In the genomic region with DNA sequence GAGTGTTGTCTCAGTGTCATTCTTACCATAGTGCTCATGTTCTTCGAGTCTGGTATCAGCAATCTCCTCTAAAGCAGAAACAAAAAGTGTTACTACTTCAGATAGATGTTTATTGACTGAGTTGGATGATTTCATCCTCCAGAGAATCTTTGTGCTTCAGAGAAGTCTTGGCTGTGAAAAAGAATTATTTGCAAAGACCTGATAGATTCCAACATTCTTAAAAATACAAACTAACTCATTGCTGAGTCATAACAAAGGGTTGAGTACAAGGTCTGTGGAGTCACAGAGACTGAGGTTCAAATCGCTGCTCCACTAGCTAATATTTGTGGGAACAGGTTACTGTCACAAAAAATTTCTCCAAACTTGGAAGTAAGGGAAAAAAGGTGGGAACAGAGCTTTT, we compare ENCODE assay signal across 19 cellular contexts. TPM values are rescaled to one million over a fixed set of nuclear protein-coding genes. Genes with fewer than 3 reads are reported as not detected.
A peak's percentile ranks its signal among the peaks of the same experiment; 100 is the strongest.
DNase-seq lines count a peak whose midpoint lies in the region; ATAC-seq and TF ChIP-seq lines count a peak whose summit lies in the region.
"Had no signal": no experiment of that assay in that cellular context is flagged by ENCODE, and none has a peak within 500 bp of the region (broad histone marks: within the 10 kb centered on the region; RNA-seq: fewer than 3 reads in every experiment).

No MANE protein-coding gene starts in this region.

- H3K27me3 ChIP-seq in mesendoderm (ENCODE audit: insufficient read depth, low read length, poor library complexity), result no peaks in the 10 kb centered on the region
- H3K27me3 ChIP-seq: adrenal gland, BLaER1, left lung, vagina had no signal

- no peak overlapping the region for H3K4me2 ChIP-seq in mesendoderm (ENCODE audit: low read length)
- H3K4me2 ChIP-seq: BLaER1 had no signal

- intact Hi-C loops in left cardiac atrium (cut with DNase I), result no loop called here

- no peak overlapping the region for H2BK5ac ChIP-seq in mesendoderm (ENCODE audit: low read length)

- no peak overlapping the region for H4K5ac ChIP-seq in mesendoderm (ENCODE audit: low read length)

- H3K36me3 Mint-ChIP-seq in chondrocyte (ENCODE audit: low read depth), result peaks cover 3% of the 10 kb centered on the region

- H3K4me3 Mint-ChIP-seq in chondrocyte (ENCODE audit: unreplicated experiment), result no peak overlapping the region
- H3K4me3 Mint-ChIP-seq: activated CD8-positive, alpha-beta T cell treated with anti-CD3 and anti-CD28 coated beads, Interleukin-2, amount 10 ng/mL, durations not matched to agents 7 days and 5 days had no signal

- H3K27me3 Mint-ChIP-seq in chondrocyte (ENCODE audit: low read depth), result no peaks in the 10 kb centered on the region

- no peaks in the 10 kb centered on the region for H3K79me1 ChIP-seq in mesendoderm (ENCODE audit: low read length)

- no peaks in the 10 kb centered on the region for H3K36me3 ChIP-seq in mesendoderm (ENCODE audit: control insufficient read depth, insufficient read depth, low read length)
- H3K36me3 ChIP-seq: adrenal gland, BLaER1, left lung, prostate gland, vagina, WERI-Rb-1 had no signal

- H4K8ac ChIP-seq in mesendoderm (ENCODE audit: low read depth, low read length), result no peak overlapping the region

- no peak overlapping the region for H3K23ac ChIP-seq in mesendoderm (ENCODE audit: low read length)

- DNase-seq in AG20443 (ENCODE audit: low spot score), result peak; percentile 32
- DNase-seq in NCI-H226, result peak; percentile 65
- DNase-seq in chondrocyte (ENCODE audit: low spot score), result no peak
- DNase-seq in mesendoderm, result no peak
- DNase-seq in NCI-H1930 (lab: John Stamatoyannopoulos, UW), result no peak
- no peak for DNase-seq in left cardiac atrium
- DNase-seq in stimulated activated CD4-positive, alpha-beta T cell treated with anti-CD3 and anti-CD28 coated beads, Interleukin-4, amount 100 ng/mL, for 1 hour, result no peak
- DNase-seq: activated CD8-positive, alpha-beta T cell treated with anti-CD3 and anti-CD28 coated beads, Interleukin-2, amount 10 ng/mL, durations not matched to agents 7 days and 5 days; adrenal gland; cortex of kidney; DMS79; left lung; stimulated activated CD4-positive, alpha-beta T cell treated with anti-CD3 and anti-CD28 coated beads, Interleukin-15, amount 100 ng/mL, for 24 hours; WERI-Rb-1 had no signal

- H3K4me1 ChIP-seq in mesendoderm (ENCODE audit: control insufficient read depth, low read depth, low read length), result no peaks in the 10 kb centered on the region
- H3K4me1 ChIP-seq: adrenal gland, BLaER1, left lung, prostate gland, vagina had no signal

- ATAC-seq in HG03520 (IDR thresholded peaks at IDR 0.05; ENCODE audit: unreplicated experiment), result no peak
- ATAC-seq in left cardiac atrium, result no peak
- ATAC-seq: activated CD8-positive, alpha-beta T cell treated with anti-CD3 and anti-CD28 coated beads, Interleukin-2, amount 10 ng/mL, durations not matched to agents 7 days and 5 days; left lung had no signal

- H2BK120ac ChIP-seq in mesendoderm (ENCODE audit: low read depth, low read length), result no peak overlapping the region

- H3K4ac ChIP-seq in mesendoderm (ENCODE audit: low read depth, low read length), result no peak overlapping the region

- no peak overlapping the region for H3K4me3 ChIP-seq in mesendoderm (ENCODE audit: low read length)
- H3K4me3 ChIP-seq: adrenal gland, BLaER1, left lung, prostate gland, vagina had no signal

- H2AK5ac ChIP-seq in mesendoderm (ENCODE audit: low read length), result no peak overlapping the region

- no peak overlapping the region for H3K9ac ChIP-seq in mesendoderm (ENCODE audit: low read length)
- H3K9ac ChIP-seq: BLaER1 had no signal

- no peak overlapping the region for H3K27ac ChIP-seq in mesendoderm (ENCODE audit: low read depth, low read length)
- H3K27ac ChIP-seq: adrenal gland, BLaER1, left lung, prostate gland, vagina, WERI-Rb-1 had no signal

- H3K4me1 Mint-ChIP-seq in chondrocyte (ENCODE audit: low read depth), result peaks cover 14% of the 10 kb centered on the region

- H3K79me2 ChIP-seq in mesendoderm (ENCODE audit: control insufficient read depth, insufficient read depth, low read length), result no peaks in the 10 kb centered on the region

- no peak overlapping the region for H3K18ac ChIP-seq in mesendoderm (ENCODE audit: low read length)

- TF ChIP-seq CTCF in chondrocyte (IDR thresholded peaks at IDR 0.05), result no peak

- H3K27ac Mint-ChIP-seq in chondrocyte (ENCODE audit: unreplicated experiment), result peak overlapping the region; percentile 29
- H3K27ac Mint-ChIP-seq: activated CD8-positive, alpha-beta T cell treated with anti-CD3 and anti-CD28 coated beads, Interleukin-2, amount 10 ng/mL, durations not matched to agents 7 days and 5 days had no signal

- H3K56ac ChIP-seq in mesendoderm (ENCODE audit: low read length), result no peak overlapping the region

- peak overlapping the region; percentile 74 for H2BK15ac ChIP-seq in mesendoderm (replicated peaks; ENCODE audit: low read depth)

- WGBS in mesendoderm (ENCODE audit: extremely low coverage, insufficient coverage, low lambda C conversion rate), result no CpG with 5 or more reads among the region's 2 CpGs

- H3K9me3 Mint-ChIP-seq in chondrocyte (ENCODE audit: low read depth), result peaks cover 6% of the 10 kb centered on the region

RNA-seq across cellular contexts. Expression of a gene that starts 9.0 kb away (rescaled TPM):
- total RNA-seq in chondrocyte (not detected in 3 replicates), left cardiac atrium (not detected)
- 0.83 TPM for polyA plus RNA-seq in mesendoderm (2013, experiment 1 of 2)
- polyA plus RNA-seq in mesendoderm (2013, experiment 2 of 2), result 0.76 TPM
- total RNA-seq: activated CD8-positive, alpha-beta T cell treated with anti-CD3 and anti-CD28 coated beads, Interleukin-2, amount 10 ng/mL, durations not matched to agents 7 days and 5 days; H4; left lung; vagina had no signal

Comparison
In these comparisons a context has a peak if more than half of its experiments do, and no peak if none do; other contexts are left out.
1. DNase-seq: peak in AG20443 (single experiment) and NCI-H226 (single experiment); none in chondrocyte (single experiment), mesendoderm (single experiment), NCI-H1930 (0 of 2), left cardiac atrium (single experiment) and stimulated activated CD4-positive, alpha-beta T cell treated with anti-CD3 and anti-CD28 coated beads, Interleukin-4, amount 100 ng/mL, for 1 hour (single experiment).